ENCODE assay signal across 9 cellular contexts in the genomic region with DNA sequence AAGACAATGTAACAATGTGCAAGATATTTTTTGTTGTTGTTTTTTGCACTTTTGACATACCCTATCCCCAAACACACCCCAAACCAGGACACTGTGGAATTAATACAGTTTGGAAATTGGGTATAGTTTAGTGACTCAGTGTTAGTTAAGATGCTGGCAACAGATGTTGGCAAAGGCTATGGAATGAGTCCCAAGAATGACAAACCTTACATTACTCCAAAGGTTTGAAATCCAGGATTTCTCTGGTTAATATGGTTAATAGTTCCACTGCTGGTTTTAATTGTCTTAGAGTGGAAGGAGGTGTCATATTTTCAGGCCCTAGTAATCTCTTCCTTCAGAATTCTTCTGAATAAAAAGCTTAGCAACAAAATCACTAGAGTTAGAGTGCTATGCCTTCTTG. TPM values are rescaled to one million over a fixed set of nuclear protein-coding genes. Genes with fewer than 3 reads are reported as not detected.
DNase-seq lines count a peak whose midpoint lies in the region; ATAC-seq and TF ChIP-seq lines count a peak whose summit lies in the region.
"Had no signal": no experiment of that assay in that cellular context is flagged by ENCODE, and none has a peak within 500 bp of the region (broad histone marks: within the 10 kb centered on the region; RNA-seq: fewer than 3 reads in every experiment).

No MANE protein-coding gene starts in this region.

- H3K4me1 Mint-ChIP-seq in activated CD8-positive, alpha-beta memory T cell treated with anti-CD3 and anti-CD28 coated beads, Interleukin-2, amount 10 ng/mL, durations not matched to agents 7 days and 5 days: peaks cover 45% of the 10 kb centered on the region
- peaks cover 63% of the 10 kb centered on the region for H3K4me1 Mint-ChIP-seq in activated T-helper 1 cell treated with anti-CD3 and anti-CD28 coated beads, Interleukin-12 subunit alpha, Interleukin-12 subunit beta, Interleukin-2, Interleukin-4 antibody, amounts not matched to agents 30 ng/mL and 10 ng/mL and 1 ng/mL, durations not matched to agents 14 hours and 24 hours and 36 hours (ENCODE audit: low read depth)

- peak overlapping the region; percentile 55 for H3K4me3 ChIP-seq in thymus (ENCODE audit: low read length)

- TF ChIP-seq POLR2A in GM18505 (IDR thresholded peaks at IDR 0.05; ENCODE audit: borderline replicate concordance, extremely low read depth, insufficient read depth, insufficient read length): no peak

- H3K27me3 Mint-ChIP-seq in activated CD8-positive, alpha-beta memory T cell treated with anti-CD3 and anti-CD28 coated beads, Interleukin-2, amount 10 ng/mL, durations not matched to agents 7 days and 5 days: no peaks in the 10 kb centered on the region
- no peaks in the 10 kb centered on the region for H3K27me3 Mint-ChIP-seq in activated T-helper 1 cell treated with anti-CD3 and anti-CD28 coated beads, Interleukin-12 subunit alpha, Interleukin-12 subunit beta, Interleukin-2, Interleukin-4 antibody, amounts not matched to agents 30 ng/mL and 10 ng/mL and 1 ng/mL, durations not matched to agents 14 hours and 24 hours and 36 hours (ENCODE audit: insufficient read depth)

- no peak for DNase-seq in activated CD8-positive, alpha-beta memory T cell treated with anti-CD3 and anti-CD28 coated beads, Interleukin-2, amount 10 ng/mL, durations not matched to agents 7 days and 5 days
- no peak for DNase-seq in activated CD8-positive, alpha-beta memory T cell treated with anti-CD3 and anti-CD28 coated beads, Interleukin-2, amount 50 U/mL, for 48 hours
- no peak for DNase-seq in activated T-helper 1 cell treated with anti-CD3 and anti-CD28 coated beads, Interleukin-12 subunit alpha, Interleukin-12 subunit beta, Interleukin-2, Interleukin-4 antibody, amounts not matched to agents 30 ng/mL and 10 ng/mL and 1 ng/mL, durations not matched to agents 14 hours and 24 hours and 36 hours (ENCODE audit: low spot score)
- DNase-seq in glomerular visceral epithelial cell (ENCODE audit: extremely low spot score): peak; percentile 17
- DNase-seq in central memory CD4-positive, alpha-beta T cell: no peak
- DNase-seq: NCI-H1436 treated with DMSO at 0.1 percent for 48 hours had no signal

- peak overlapping the region; percentile 99 for H3K4me3 Mint-ChIP-seq in activated CD8-positive, alpha-beta memory T cell treated with anti-CD3 and anti-CD28 coated beads, Interleukin-2, amount 10 ng/mL, durations not matched to agents 7 days and 5 days
- H3K4me3 Mint-ChIP-seq in activated T-helper 1 cell treated with anti-CD3 and anti-CD28 coated beads, Interleukin-12 subunit alpha, Interleukin-12 subunit beta, Interleukin-2, Interleukin-4 antibody, amounts not matched to agents 30 ng/mL and 10 ng/mL and 1 ng/mL, durations not matched to agents 14 hours and 24 hours and 36 hours: peak overlapping the region; percentile 90

- no peak for ATAC-seq in activated CD8-positive, alpha-beta memory T cell treated with anti-CD3 and anti-CD28 coated beads, Interleukin-2, amount 10 ng/mL, durations not matched to agents 7 days and 5 days
- no peak for ATAC-seq in GM18505 (IDR thresholded peaks at IDR 0.05; ENCODE audit: unreplicated experiment)
- no peak for ATAC-seq in GM18519 (IDR thresholded peaks at IDR 0.05; ENCODE audit: low FRiP score, unreplicated experiment)

- H3K27ac ChIP-seq in thymus (ENCODE audit: low read depth): no peak overlapping the region

- peaks cover 2% of the 10 kb centered on the region for H3K36me3 ChIP-seq in thymus (ENCODE audit: control insufficient read depth, insufficient read depth)

- H3K9me3 ChIP-seq in thymus (ENCODE audit: control insufficient read depth): no peaks in the 10 kb centered on the region

- intact Hi-C loops in activated T-helper 1 cell treated with anti-CD3 and anti-CD28 coated beads, Interleukin-12 subunit alpha, Interleukin-12 subunit beta, Interleukin-2, Interleukin-4 antibody, amounts not matched to agents 30 ng/mL and 10 ng/mL and 1 ng/mL, durations not matched to agents 14 hours and 24 hours and 36 hours (cut with micrococcal nuclease): loop anchor here (2.0 to 10.0 kb wide), 7 partner anchors 632 to 1282 kb away; partner anchors contain the start of genes P2RX3, SLC43A3, SSRP1 and STX3

- H3K27ac Mint-ChIP-seq in activated CD8-positive, alpha-beta memory T cell treated with anti-CD3 and anti-CD28 coated beads, Interleukin-2, amount 10 ng/mL, durations not matched to agents 7 days and 5 days: peak overlapping the region; percentile 95
- H3K27ac Mint-ChIP-seq in activated T-helper 1 cell treated with anti-CD3 and anti-CD28 coated beads, Interleukin-12 subunit alpha, Interleukin-12 subunit beta, Interleukin-2, Interleukin-4 antibody, amounts not matched to agents 30 ng/mL and 10 ng/mL and 1 ng/mL, durations not matched to agents 14 hours and 24 hours and 36 hours: peak overlapping the region; percentile 100

- CTCF ChIA-PET in activated CD8-positive, alpha-beta memory T cell treated with anti-CD3 and anti-CD28 coated beads, Interleukin-2, amount 10 ng/mL, durations not matched to agents 7 days and 5 days (lab: Charles Lee): interaction anchor here (0.9 to 1.4 kb wide), 2 partner anchors 55 to 774 kb away, joined by 3 to 4 read pairs; no protein-coding TSS in a partner anchor

- H3K27me3 ChIP-seq in thymus (ENCODE audit: control insufficient read depth, insufficient read depth): no peaks in the 10 kb centered on the region

- H3K9me3 Mint-ChIP-seq in activated CD8-positive, alpha-beta memory T cell treated with anti-CD3 and anti-CD28 coated beads, Interleukin-2, amount 10 ng/mL, durations not matched to agents 7 days and 5 days (ENCODE audit: low read depth): no peaks in the 10 kb centered on the region
- H3K9me3 Mint-ChIP-seq in activated T-helper 1 cell treated with anti-CD3 and anti-CD28 coated beads, Interleukin-12 subunit alpha, Interleukin-12 subunit beta, Interleukin-2, Interleukin-4 antibody, amounts not matched to agents 30 ng/mL and 10 ng/mL and 1 ng/mL, durations not matched to agents 14 hours and 24 hours and 36 hours: no peaks in the 10 kb centered on the region

- peaks cover 15% of the 10 kb centered on the region for H3K4me1 ChIP-seq in thymus (ENCODE audit: control insufficient read depth, insufficient read depth, low read length)

- H3K36me3 Mint-ChIP-seq in activated CD8-positive, alpha-beta memory T cell treated with anti-CD3 and anti-CD28 coated beads, Interleukin-2, amount 10 ng/mL, durations not matched to agents 7 days and 5 days: peaks cover 33% of the 10 kb centered on the region
- peaks cover 14% of the 10 kb centered on the region for H3K36me3 Mint-ChIP-seq in activated T-helper 1 cell treated with anti-CD3 and anti-CD28 coated beads, Interleukin-12 subunit alpha, Interleukin-12 subunit beta, Interleukin-2, Interleukin-4 antibody, amounts not matched to agents 30 ng/mL and 10 ng/mL and 1 ng/mL, durations not matched to agents 14 hours and 24 hours and 36 hours (ENCODE audit: low read depth)

RNA-seq across cellular contexts. Expression of gene LPXN, which starts 0.8 kb away (rescaled TPM):
- 100 to 1,000 TPM; 141 to 225 TPM for total RNA-seq in activated CD8-positive, alpha-beta memory T cell treated with anti-CD3 and anti-CD28 coated beads, Interleukin-2, amount 10 ng/mL, durations not matched to agents 7 days and 5 days
- total RNA-seq in activated T-helper 1 cell treated with anti-CD3 and anti-CD28 coated beads, Interleukin-12 subunit alpha, Interleukin-12 subunit beta, Interleukin-2, Interleukin-4 antibody, amounts not matched to agents 30 ng/mL and 10 ng/mL and 1 ng/mL, durations not matched to agents 14 hours and 24 hours and 36 hours: 70.4 and 73.6 TPM in 2 replicates
- polyA plus RNA-seq in thymus: 58.8 TPM

RNA-seq across cellular contexts. Expression of gene ZFP91, which starts 4.0 kb away (rescaled TPM):
- total RNA-seq in activated CD8-positive, alpha-beta memory T cell treated with anti-CD3 and anti-CD28 coated beads, Interleukin-2, amount 10 ng/mL, durations not matched to agents 7 days and 5 days: 10 to 100 TPM; 54.8 to 69.7 TPM
- 59.2 and 60.2 TPM in 2 replicates for total RNA-seq in activated T-helper 1 cell treated with anti-CD3 and anti-CD28 coated beads, Interleukin-12 subunit alpha, Interleukin-12 subunit beta, Interleukin-2, Interleukin-4 antibody, amounts not matched to agents 30 ng/mL and 10 ng/mL and 1 ng/mL, durations not matched to agents 14 hours and 24 hours and 36 hours
- 20.2 TPM for polyA plus RNA-seq in thymus

RNA-seq across cellular contexts. Expression of gene CNTF, which starts 47.6 kb away (rescaled TPM):
- total RNA-seq in activated CD8-positive, alpha-beta memory T cell treated with anti-CD3 and anti-CD28 coated beads, Interleukin-2, amount 10 ng/mL, durations not matched to agents 7 days and 5 days: 1 to 10 TPM; 3.4 to 3.5 TPM
- 4.1 and 4.3 TPM in 2 replicates for total RNA-seq in activated T-helper 1 cell treated with anti-CD3 and anti-CD28 coated beads, Interleukin-12 subunit alpha, Interleukin-12 subunit beta, Interleukin-2, Interleukin-4 antibody, amounts not matched to agents 30 ng/mL and 10 ng/mL and 1 ng/mL, durations not matched to agents 14 hours and 24 hours and 36 hours
- polyA plus RNA-seq in thymus: 0.16 TPM
